Comparison of ENCODE assay signal across 17 cellular contexts in genomic region chr3:128421966-128422365, GRCh38. TPM values are rescaled to one million over a fixed set of nuclear protein-coding genes. Genes with fewer than 3 reads are reported as not detected.
DNase-seq lines count a peak whose midpoint lies in the region; ATAC-seq and TF ChIP-seq lines count a peak whose summit lies in the region.
"Had no signal": no experiment of that assay in that cellular context is flagged by ENCODE, and none has a peak within 500 bp of the region (broad histone marks: within the 10 kb centered on the region; RNA-seq: fewer than 3 reads in every experiment).

No MANE protein-coding gene starts in this region.

- H3K4me2 ChIP-seq in HCT116 (ENCODE audit: low read length), result peak overlapping the region; percentile 12; the same call in 1 of the 2 replicates
- H3K4me2 ChIP-seq in neural progenitor cell, result no peak overlapping the region
- H3K4me2 ChIP-seq: GM23338 had no signal

- H3K36me3 ChIP-seq in HCT116 (ENCODE audit: control insufficient read depth in 1 of 2, insufficient read depth in 2 of 2, low read length in 2 of 2), result no peaks in the 10 kb centered on the region
- no peaks in the 10 kb centered on the region for H3K36me3 ChIP-seq in neural progenitor cell
- H3K36me3 ChIP-seq: BE2C had no signal

- H3K9ac ChIP-seq in HCT116 (ENCODE audit: low read length), result no peak overlapping the region
- H3K9ac ChIP-seq in neural progenitor cell, result no peak overlapping the region

- DNase-seq in HCT116 (ENCODE audit: low read depth, low spot score) (no peak), mesothelial cell of epicardium (ENCODE audit: low spot score in 2 of 2, unreplicated experiment in 2 of 2) (no peak), NCI-H82 (lab: John Stamatoyannopoulos, UW) (no peak), ureter (ENCODE audit: low spot score) (no peak), neural progenitor cell (ENCODE audit: low spot score) (no peak)
- DNase-seq: ACHN; BE2C; C1 segment of cervical spinal cord; CD4-positive, alpha-beta T cell; DMS79 treated with DMSO at 0.1 percent for 48 hours; GF-D8; H7 had no signal

- H3K4me3 ChIP-seq in HCT116 (replicated peaks in 1 of 2; ENCODE audit: low read depth in 1 of 2, low read length in 2 of 2) (no peak overlapping the region), neural progenitor cell (no peak overlapping the region)
- H3K4me3 ChIP-seq: GM23338 had no signal

- CTCF ChIA-PET in HCT116 (lab: Charles Lee), result no interaction called here

- H3K4me1 Mint-ChIP-seq in mesothelial cell of epicardium (peaks cover 50% of the 10 kb centered on the region), neural progenitor cell (peaks cover 4% of the 10 kb centered on the region)

- no peak for TF ChIP-seq POLR2A in HCT116 (IDR thresholded peaks at IDR 0.05; ENCODE audit: borderline replicate concordance, extremely low read depth, insufficient read depth, insufficient read length)

- RAD21 ChIA-PET in HCT116 (lab: Charles Lee; ENCODE audit: low non-redundant PET in 1 of 2, low total read pairs in 2 of 2, uncharacterized antibody in 2 of 2, unreplicated experiment in 2 of 2), result no interaction called here

- POLR2A ChIA-PET in HCT116 (lab: Charles Lee), result no interaction called here

- ATAC-seq in HCT116, result no peak
- ATAC-seq: GM23338 had no signal

- H3K79me2 ChIP-seq in HCT116 (ENCODE audit: insufficient read depth, low read length) (no peaks in the 10 kb centered on the region), neural progenitor cell (ENCODE audit: low read depth) (no peaks in the 10 kb centered on the region)

- H3K9me3 Mint-ChIP-seq in mesothelial cell of epicardium (peaks cover 6% of the 10 kb centered on the region), neural progenitor cell (no peaks in the 10 kb centered on the region)
- H3K9me3 Mint-ChIP-seq: CD4-positive, alpha-beta T cell; GM23338 had no signal

- H3K27me3 Mint-ChIP-seq in mesothelial cell of epicardium (ENCODE audit: low read depth), result no peaks in the 10 kb centered on the region
- H3K27me3 Mint-ChIP-seq in neural progenitor cell (ENCODE audit: insufficient read depth, low read depth), result peaks cover 7% of the 10 kb centered on the region

- H3K36me3 Mint-ChIP-seq in mesothelial cell of epicardium (peaks cover 4% of the 10 kb centered on the region), neural progenitor cell (peaks cover 4% of the 10 kb centered on the region)

- peak overlapping the region; percentile 44 for H3K27ac Mint-ChIP-seq in mesothelial cell of epicardium
- no peak overlapping the region for H3K27ac Mint-ChIP-seq in neural progenitor cell
- H3K27ac Mint-ChIP-seq: CD4-positive, alpha-beta T cell; GM23338 had no signal

- H3K4me3 Mint-ChIP-seq in mesothelial cell of epicardium (no peak overlapping the region), neural progenitor cell (no peak overlapping the region)
- H3K4me3 Mint-ChIP-seq: CD4-positive, alpha-beta T cell; GM23338 had no signal

- no TSS peak for BruUV-seq in HCT116 (replicated peaks; lab: Mats Ljungman, UMichigan)

- H3K27me3 ChIP-seq in HCT116 (ENCODE audit: insufficient read depth, low read length) (peaks cover 15% of the 10 kb centered on the region), neural progenitor cell (peaks cover 27% of the 10 kb centered on the region)
- H3K27me3 ChIP-seq: BE2C had no signal

- intact Hi-C loops in HCT116 (cut with micrococcal nuclease), result loop anchor here (10.0 kb wide), 1 partner anchor 197 kb away; no protein-coding TSS in a partner anchor

- TF ChIP-seq CTCF in C4-2B (conservative IDR thresholded peaks at IDR 0.05) (no peak), HCT116 (IDR thresholded peaks at IDR 0.05 in 2 of 3, conservative IDR thresholded peaks at IDR 0.05 in 1 of 3; ENCODE audit: borderline replicate concordance in 1 of 3, insufficient read depth in 1 of 3, low read depth in 2 of 3, low read length in 2 of 3) (no peak), VCaP (conservative IDR thresholded peaks at IDR 0.05) (no peak), mesothelial cell of epicardium (IDR thresholded peaks at IDR 0.05; ENCODE audit: unreplicated experiment) (no peak), neural progenitor cell (IDR thresholded peaks at IDR 0.05) (no peak)

- TF ChIP-seq RAD21 in HCT116 (IDR thresholded peaks at IDR 0.05; ENCODE audit: low read depth), result no peak

- H2AFZ ChIP-seq in HCT116 (ENCODE audit: low read depth, low read length, poor library complexity, severe bottlenecking) (no peak overlapping the region), neural progenitor cell (replicated peaks) (no peak overlapping the region)
- H2AFZ ChIP-seq: GM23338 had no signal

- no peaks in the 10 kb centered on the region for H3K9me2 ChIP-seq in HCT116 (ENCODE audit: insufficient read depth)

- H3K9me3 ChIP-seq in HCT116 (ENCODE audit: control insufficient read depth in 1 of 2, insufficient read depth in 1 of 2, low read depth in 1 of 2, low read length in 2 of 2), result peaks cover 0 to 11% of the 10 kb centered on the region in 2 experiments; a peak in 1 of 4 replicates
- no peaks in the 10 kb centered on the region for H3K9me3 ChIP-seq in neural progenitor cell (ENCODE audit: low read depth)
- H3K9me3 ChIP-seq: BE2C had no signal

- H3K27ac ChIP-seq in C4-2B, result peak overlapping the region; percentile 44
- H3K27ac ChIP-seq in HCT116 (ENCODE audit: low read depth, low read length), result peak overlapping the region; percentile 18; the same call in 1 of the 2 replicates
- peak overlapping the region; percentile 9; the same call in 1 of the 2 replicates for H3K27ac ChIP-seq in VCaP
- H3K27ac ChIP-seq in neural progenitor cell, result no peak overlapping the region

- peaks cover 2% of the 10 kb centered on the region for H3F3A ChIP-seq in neural progenitor cell (ENCODE audit: low read depth)

- H4K20me1 ChIP-seq in HCT116 (ENCODE audit: insufficient read depth) (no peaks in the 10 kb centered on the region), neural progenitor cell (ENCODE audit: low read depth) (peaks cover 3% of the 10 kb centered on the region)

- peaks cover 55 to 77% of the 10 kb centered on the region in 2 experiments for H3K4me1 ChIP-seq in HCT116 (ENCODE audit: control insufficient read depth in 1 of 2, insufficient read depth in 2 of 2, low read length in 2 of 2)
- H3K4me1 ChIP-seq in neural progenitor cell, result peaks cover 3% of the 10 kb centered on the region

TF ChIP-seq in HCT116, 20 proteins besides CTCF, POLR2A, EP300 and RAD21:
- no peak for TF ChIP-seq SIN3A (IDR thresholded peaks at IDR 0.05; ENCODE audit: low read depth)
TF ChIP-seq in HCT116: peak in this region for 0.

RNA-seq across cellular contexts. Expression of gene DNAJB8, which starts 44.7 kb away (rescaled TPM):
- total RNA-seq in HCT116 (2021; ENCODE audit: unreplicated experiment) (not detected), mesothelial cell of epicardium (not detected in 3 replicates), ureter (not detected), neural progenitor cell (ENCODE audit: low replicate concordance) (not detected in 2 replicates)
- polyA plus RNA-seq in HCT116 (2012), result not detected in 2 replicates
- total RNA-seq: A172; CD4-positive, alpha-beta T cell; GM23338; H7; HT-29 had no signal
- polyA plus RNA-seq: GM23338 had no signal
